Comparison of ENCODE assay signal across 8 cellular contexts in the genomic region with DNA sequence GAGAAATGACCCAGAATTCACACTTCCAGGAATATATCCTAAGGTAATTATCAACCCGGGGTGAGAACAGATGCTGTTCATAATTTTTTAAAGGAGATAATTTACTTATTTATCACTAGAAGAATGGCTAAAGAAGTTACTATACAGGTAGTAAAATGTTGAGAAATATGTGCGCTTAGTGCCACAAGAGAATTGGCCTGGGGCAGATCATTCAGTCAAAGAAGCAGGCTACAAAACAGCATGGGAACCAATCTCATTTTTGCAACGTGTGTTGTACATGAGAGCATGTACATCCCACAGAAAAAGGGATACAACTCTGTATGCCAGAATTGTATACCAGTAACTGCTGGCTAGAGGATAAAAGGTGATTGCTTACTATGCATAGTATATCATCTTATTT.
"Had no signal": no experiment of that assay in that cellular context is flagged by ENCODE, and none has a peak within 500 bp of the region (broad histone marks: within the 10 kb centered on the region; RNA-seq: fewer than 3 reads in every experiment).

No MANE protein-coding gene starts in this region.

- H3K4me1 Mint-ChIP-seq: GM23338 had no signal

- H3K9ac ChIP-seq: GM23248 had no signal

- H3K27ac ChIP-seq: GM23248 had no signal

- DNase-seq: GM23248, GOT3, H7, H9, HCEC 1CT, HFFc6 had no signal

- H3K4me3 ChIP-seq: GM23248, GM23338, HAP-1 had no signal

- H3K4me2 ChIP-seq: GM23338 had no signal

- H3K36me3 ChIP-seq: HAP-1 had no signal

- ATAC-seq: GM23338 had no signal

- H3K9me3 ChIP-seq: HAP-1 had no signal

- H3K4me3 Mint-ChIP-seq: GM23338, H9, HFFc6 had no signal

- H3K27ac Mint-ChIP-seq: GM23338, H9, HFFc6 had no signal

- H2AFZ ChIP-seq: GM23248, GM23338 had no signal
